In genomic region chr18:8254664-8255063, GRCh38 we compare ENCODE assay signal across 17 cellular contexts.
"Had no signal": no experiment of that assay in that cellular context is flagged by ENCODE, and none has a peak within 500 bp of the region (broad histone marks: within the 10 kb centered on the region; RNA-seq: fewer than 3 reads in every experiment).

No MANE protein-coding gene starts in this region.

- H3K9me3 Mint-ChIP-seq: activated CD4-positive, alpha-beta T cell treated with anti-CD3 and anti-CD28 coated beads, Interleukin-2, amount 10 ng/mL, durations not matched to agents 24 days and 14 days; brain; stimulated activated naive CD8-positive, alpha-beta T cell treated with anti-CD3 and anti-CD28 coated beads, Interleukin-15, amount 100 ng/mL, for 72 hours; T-helper 1 cell treated with Interleukin-12 subunit alpha and Interleukin-12 subunit beta and Interleukin-4 antibody, amounts not matched to agents 30 μg/mL and 1 μg/mL, for 36 hours; WTC11 had no signal

- ATAC-seq: activated T-helper 17 cell treated with anti-CD3 and anti-CD28 coated beads, Interleukin-2, amount 50 U/mL, for 72 hours; gastrocnemius medialis; natural killer cell; stimulated activated naive CD8-positive, alpha-beta T cell treated with anti-CD3 and anti-CD28 coated beads, Interleukin-15, amount 100 ng/mL, for 72 hours; WTC11 had no signal

- H3K27me3 Mint-ChIP-seq: activated CD4-positive, alpha-beta T cell treated with anti-CD3 and anti-CD28 coated beads, Interleukin-2, amount 10 ng/mL, durations not matched to agents 24 days and 14 days; activated T-helper 17 cell treated with anti-CD3 and anti-CD28 coated beads, Interleukin-2, amount 50 U/mL, for 72 hours; stimulated activated naive CD8-positive, alpha-beta T cell treated with anti-CD3 and anti-CD28 coated beads, Interleukin-15, amount 100 ng/mL, for 72 hours had no signal

- H3K27me3 ChIP-seq: adrenal gland, dorsolateral prefrontal cortex, gastrocnemius medialis, testis had no signal

- H3K4me3 ChIP-seq: adrenal gland, dorsolateral prefrontal cortex, gastrocnemius medialis, lung, prostate gland, testis had no signal

- DNase-seq: activated CD4-positive, alpha-beta T cell treated with anti-CD3 and anti-CD28 coated beads, Interleukin-2, amount 10 ng/mL, durations not matched to agents 24 days and 14 days; activated CD8-positive, alpha-beta memory T cell treated with anti-CD3 and anti-CD28 coated beads for 24 hours; activated naive CD4-positive, alpha-beta T cell treated with anti-CD3 and anti-CD28 coated beads, Interleukin-2, amount 50 U/mL, for 16 hours; dorsolateral prefrontal cortex; gastrocnemius medialis; natural killer cell; nucleus accumbens; stimulated activated CD4-positive, alpha-beta T cell treated with anti-CD3 and anti-CD28 coated beads, Interleukin-4, amount 100 ng/mL, for 24 hours; stimulated activated naive CD8-positive, alpha-beta T cell treated with anti-CD3 and anti-CD28 coated beads, Interleukin-15, amount 100 ng/mL, for 72 hours; testis had no signal

- H3K9me3 ChIP-seq: adrenal gland, gastrocnemius medialis, prostate gland, testis had no signal

- H3K27ac ChIP-seq: adrenal gland, dorsolateral prefrontal cortex, gastrocnemius medialis, prostate gland, testis had no signal

- H3K36me3 ChIP-seq: adrenal gland, gastrocnemius medialis, prostate gland had no signal

- H3K27ac Mint-ChIP-seq: activated CD4-positive, alpha-beta T cell treated with anti-CD3 and anti-CD28 coated beads, Interleukin-2, amount 10 ng/mL, durations not matched to agents 24 days and 14 days; activated T-helper 17 cell treated with anti-CD3 and anti-CD28 coated beads, Interleukin-2, amount 50 U/mL, for 72 hours; natural killer cell; T-helper 1 cell treated with Interleukin-12 subunit alpha and Interleukin-12 subunit beta and Interleukin-4 antibody, amounts not matched to agents 30 μg/mL and 1 μg/mL, for 36 hours; WTC11 had no signal

- H3K4me3 Mint-ChIP-seq: activated CD4-positive, alpha-beta T cell treated with anti-CD3 and anti-CD28 coated beads, Interleukin-2, amount 10 ng/mL, durations not matched to agents 24 days and 14 days; activated T-helper 17 cell treated with anti-CD3 and anti-CD28 coated beads, Interleukin-2, amount 50 U/mL, for 72 hours; brain; natural killer cell; stimulated activated naive CD8-positive, alpha-beta T cell treated with anti-CD3 and anti-CD28 coated beads, Interleukin-15, amount 100 ng/mL, for 72 hours; T-helper 1 cell treated with Interleukin-12 subunit alpha and Interleukin-12 subunit beta and Interleukin-4 antibody, amounts not matched to agents 30 μg/mL and 1 μg/mL, for 36 hours; WTC11 had no signal

- H3K36me3 Mint-ChIP-seq: natural killer cell, WTC11 had no signal

- H3K4me1 ChIP-seq: adrenal gland, gastrocnemius medialis, prostate gland, testis had no signal

- H3K4me1 Mint-ChIP-seq: activated CD4-positive, alpha-beta T cell treated with anti-CD3 and anti-CD28 coated beads, Interleukin-2, amount 10 ng/mL, durations not matched to agents 24 days and 14 days; activated T-helper 17 cell treated with anti-CD3 and anti-CD28 coated beads, Interleukin-2, amount 50 U/mL, for 72 hours; natural killer cell; stimulated activated naive CD8-positive, alpha-beta T cell treated with anti-CD3 and anti-CD28 coated beads, Interleukin-15, amount 100 ng/mL, for 72 hours had no signal
